26 cellular contexts compared by ENCODE assay signal in the genomic region with DNA sequence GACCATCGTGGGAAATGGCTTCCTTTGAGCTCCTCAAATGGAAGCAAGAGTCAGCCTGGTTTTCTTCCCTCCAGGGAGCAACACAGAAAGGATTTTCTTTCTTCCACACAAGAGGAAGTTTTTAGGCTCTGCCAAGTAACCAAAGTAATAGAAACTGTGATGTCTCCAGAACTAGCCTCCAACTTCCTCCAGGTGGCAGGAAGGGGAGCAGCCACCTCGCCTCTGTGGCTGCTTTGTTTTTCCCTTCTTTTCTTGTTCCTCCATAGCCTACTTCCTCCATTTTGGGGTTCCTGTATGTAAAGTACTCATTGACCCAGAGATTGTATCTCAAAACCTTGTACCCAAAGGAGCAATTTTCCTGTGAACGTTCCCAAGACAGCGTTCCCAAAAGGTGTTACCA. TPM values are rescaled to one million over a fixed set of nuclear protein-coding genes. Genes with fewer than 3 reads are reported as not detected.
DNase-seq lines count a peak whose midpoint lies in the region; ATAC-seq and TF ChIP-seq lines count a peak whose summit lies in the region.
"Had no signal": no experiment of that assay in that cellular context is flagged by ENCODE, and none has a peak within 500 bp of the region (broad histone marks: within the 10 kb centered on the region; RNA-seq: fewer than 3 reads in every experiment).

No MANE protein-coding gene starts in this region.

- no peak overlapping the region for H3K18ac ChIP-seq in trophoblast cell (ENCODE audit: low read length)

- ATAC-seq in HG02884 (IDR thresholded peaks at IDR 0.05; ENCODE audit: unreplicated experiment), result no peak
- no peak for ATAC-seq in GM21528 (IDR thresholded peaks at IDR 0.05; ENCODE audit: low FRiP score, unreplicated experiment)
- ATAC-seq in CD8-positive, alpha-beta T cell, result no peak

- CTCF ChIA-PET in CD8-positive, alpha-beta T cell (lab: Charles Lee), result no interaction called here

- no peaks in the 10 kb centered on the region for H3K27me3 ChIP-seq in trophoblast cell (ENCODE audit: insufficient read depth, low read length)
- no peaks in the 10 kb centered on the region for H3K27me3 ChIP-seq in CD8-positive, alpha-beta T cell (ENCODE audit: insufficient read depth, low read length)
- H3K27me3 ChIP-seq: adrenal gland, sigmoid colon, upper lobe of left lung had no signal

- no CpG with 5 or more reads among the region's 4 CpGs for WGBS in trophoblast cell (ENCODE audit: extremely low coverage, insufficient coverage, insufficient read length)

- no peak overlapping the region for H2AFZ ChIP-seq in trophoblast cell (ENCODE audit: insufficient read depth, low read length, poor library complexity)
- H2AFZ ChIP-seq: parathyroid adenoma had no signal

- no peak overlapping the region for H4K12ac ChIP-seq in trophoblast cell (ENCODE audit: low read depth, low read length)

- TF ChIP-seq CTCF in GM12873 (IDR thresholded peaks at IDR 0.05; ENCODE audit: insufficient read depth, low read depth, low read length, missing control alignments) (peak; percentile 26), NB4 (IDR thresholded peaks at IDR 0.05; ENCODE audit: low read depth, low read length) (no peak)
- TF ChIP-seq CTCF in CD8-positive, alpha-beta T cell (IDR thresholded peaks at IDR 0.05), result no peak

- H3K79me2 ChIP-seq in trophoblast cell (ENCODE audit: control insufficient read depth, insufficient read depth, low read length, poor library complexity), result peaks cover 1% of the 10 kb centered on the region
- H3K79me2 ChIP-seq: parathyroid adenoma had no signal

- peaks cover 2 to 3% of the 10 kb centered on the region in 2 experiments for H3K4me1 ChIP-seq in trophoblast cell (ENCODE audit: control insufficient read depth in 1 of 2, insufficient read depth in 2 of 2, low read length in 2 of 2)
- peaks cover 44% of the 10 kb centered on the region for H3K4me1 ChIP-seq in CD8-positive, alpha-beta T cell (ENCODE audit: insufficient read depth, low read length)
- H3K4me1 ChIP-seq: adrenal gland, parathyroid adenoma had no signal

- H3K36me3 ChIP-seq in trophoblast cell (ENCODE audit: control insufficient read depth in 1 of 2, insufficient read depth in 2 of 2, low read length in 2 of 2), result peaks cover 0 to 2% of the 10 kb centered on the region in 2 experiments
- H3K36me3 ChIP-seq in CD8-positive, alpha-beta T cell (ENCODE audit: insufficient read depth, low read length), result no peaks in the 10 kb centered on the region
- H3K36me3 ChIP-seq: adrenal gland, sigmoid colon, upper lobe of left lung had no signal

- H3K4me2 ChIP-seq in trophoblast cell (ENCODE audit: low read length), result no peak overlapping the region

- no peak overlapping the region for H3K23ac ChIP-seq in trophoblast cell (ENCODE audit: low read length)

- peaks cover 57% of the 10 kb centered on the region for H3K4me1 Mint-ChIP-seq in dendritic cell treated with granulocyte-macrophage colony-stimulating factor and Interleukin-4, amounts not matched to agents 40 ng/mL and 50 ng/mL, for 4 days (ENCODE audit: low read depth)
- H3K4me1 Mint-ChIP-seq in CD8-positive, alpha-beta T cell (ENCODE audit: low read depth), result peaks cover 47% of the 10 kb centered on the region

- DNase-seq in AML-193 (lab: John Stamatoyannopoulos, UW) (peak; percentile 43 to 50), NB4 (ENCODE audit: low read depth) (peak; percentile 37), trophoblast cell (no peak)
- DNase-seq in CD8-positive, alpha-beta T cell, result no peak
- DNase-seq: activated CD4-positive, alpha-beta T cell treated with anti-CD3 and anti-CD28 coated beads, Interleukin-2, amount 50 U/mL, for 48 hours; activated gamma-delta T cell; adrenal gland; C1 segment of cervical spinal cord; dermis blood vessel endothelial cell; foreskin fibroblast; hypothalamus; kidney; mesenchymal stem cell; naive thymus-derived CD4-positive, alpha-beta T cell; NCI-H2029; NCI-H345; sigmoid colon; upper lobe of left lung had no signal

- H2BK120ac ChIP-seq in trophoblast cell (ENCODE audit: insufficient read depth, low read length, poor library complexity), result no peak overlapping the region

- no peak overlapping the region for H4K8ac ChIP-seq in trophoblast cell (ENCODE audit: low read depth, low read length)

- no peaks in the 10 kb centered on the region for H3K9me3 Mint-ChIP-seq in dendritic cell treated with granulocyte-macrophage colony-stimulating factor and Interleukin-4, amounts not matched to agents 40 ng/mL and 50 ng/mL, for 4 days
- H3K9me3 Mint-ChIP-seq in CD8-positive, alpha-beta T cell, result peaks cover 8% of the 10 kb centered on the region

- no peak overlapping the region for H2BK12ac ChIP-seq in trophoblast cell (ENCODE audit: low read length)

- H3K36me3 Mint-ChIP-seq in dendritic cell treated with granulocyte-macrophage colony-stimulating factor and Interleukin-4, amounts not matched to agents 40 ng/mL and 50 ng/mL, for 4 days (ENCODE audit: low read depth), result no peaks in the 10 kb centered on the region
- H3K36me3 Mint-ChIP-seq in CD8-positive, alpha-beta T cell, result peaks cover 4% of the 10 kb centered on the region

- TF ChIP-seq POLR2A in NB4 (IDR thresholded peaks at IDR 0.05; ENCODE audit: extremely low read depth, insufficient read length), result no peak

- no peaks in the 10 kb centered on the region for H3K79me1 ChIP-seq in trophoblast cell (ENCODE audit: low read length)

- no peak overlapping the region for H2BK5ac ChIP-seq in trophoblast cell (ENCODE audit: low read depth, low read length, poor library complexity)

- H3K14ac ChIP-seq in trophoblast cell (ENCODE audit: low read length), result no peak overlapping the region

- intact Hi-C loops in dendritic cell treated with granulocyte-macrophage colony-stimulating factor and Interleukin-4, amounts not matched to agents 40 ng/mL and 50 ng/mL, for 4 days (cut with micrococcal nuclease), result loop anchor here (2.0 to 10.0 kb wide), 3 partner anchors 43 to 133 kb away; a partner anchor contains a TSS
- intact Hi-C loops in CD8-positive, alpha-beta T cell (cut with DNase I, micrococcal nuclease), result no loop called here

- no peak overlapping the region for H3K4me3 ChIP-seq in NB4 (ENCODE audit: low read depth, low read length)
- H3K4me3 ChIP-seq in trophoblast cell (ENCODE audit: low read depth, low read length), result no peak overlapping the region
- no peak overlapping the region for H3K4me3 ChIP-seq in CD8-positive, alpha-beta T cell (ENCODE audit: low read depth, low read length)
- H3K4me3 ChIP-seq: adrenal gland, sigmoid colon, upper lobe of left lung had no signal

- H4K91ac ChIP-seq in trophoblast cell (ENCODE audit: low read depth, low read length), result no peak overlapping the region

- H3K27ac ChIP-seq in trophoblast cell (ENCODE audit: low read depth, low read length), result no peak overlapping the region
- no peak overlapping the region for H3K27ac ChIP-seq in CD8-positive, alpha-beta T cell (ENCODE audit: low read depth, low read length)
- H3K27ac ChIP-seq: adrenal gland, parathyroid adenoma, sigmoid colon had no signal

- peak overlapping the region; percentile 88 for H3K27ac Mint-ChIP-seq in dendritic cell treated with granulocyte-macrophage colony-stimulating factor and Interleukin-4, amounts not matched to agents 40 ng/mL and 50 ng/mL, for 4 days
- no peak overlapping the region for H3K27ac Mint-ChIP-seq in CD8-positive, alpha-beta T cell
- H3K27ac Mint-ChIP-seq: stimulated activated naive CD8-positive, alpha-beta T cell treated with anti-CD3 and anti-CD28 coated beads, Interleukin-15, Interleukin-2, amounts not matched to agents 100 ng/mL and 50 ng/mL, for 24 hours had no signal

- no peak overlapping the region for H3K4ac ChIP-seq in trophoblast cell (ENCODE audit: low read depth, low read length)

- H3K9me3 ChIP-seq in trophoblast cell (ENCODE audit: insufficient read depth, low read depth, low read length), result peaks cover 5% of the 10 kb centered on the region
- H3K9me3 ChIP-seq in CD8-positive, alpha-beta T cell (ENCODE audit: low read length), result no peaks in the 10 kb centered on the region
- H3K9me3 ChIP-seq: adrenal gland, sigmoid colon had no signal

- POLR2A ChIA-PET in CD8-positive, alpha-beta T cell (lab: Charles Lee), result no interaction called here

- H2AK5ac ChIP-seq in trophoblast cell (ENCODE audit: low read length), result no peak overlapping the region

- no peak overlapping the region for H3K4me3 Mint-ChIP-seq in dendritic cell treated with granulocyte-macrophage colony-stimulating factor and Interleukin-4, amounts not matched to agents 40 ng/mL and 50 ng/mL, for 4 days
- no peak overlapping the region for H3K4me3 Mint-ChIP-seq in CD8-positive, alpha-beta T cell
- H3K4me3 Mint-ChIP-seq: stimulated activated naive CD8-positive, alpha-beta T cell treated with anti-CD3 and anti-CD28 coated beads, Interleukin-15, Interleukin-2, amounts not matched to agents 100 ng/mL and 50 ng/mL, for 24 hours had no signal

- no peak overlapping the region for H3K9ac ChIP-seq in trophoblast cell (ENCODE audit: low read length)
- H3K9ac ChIP-seq: parathyroid adenoma had no signal

- peaks cover 7% of the 10 kb centered on the region for H3K27me3 Mint-ChIP-seq in dendritic cell treated with granulocyte-macrophage colony-stimulating factor and Interleukin-4, amounts not matched to agents 40 ng/mL and 50 ng/mL, for 4 days
- no peaks in the 10 kb centered on the region for H3K27me3 Mint-ChIP-seq in CD8-positive, alpha-beta T cell (ENCODE audit: low read depth)
- H3K27me3 Mint-ChIP-seq: stimulated activated naive CD8-positive, alpha-beta T cell treated with anti-CD3 and anti-CD28 coated beads, Interleukin-15, Interleukin-2, amounts not matched to agents 100 ng/mL and 50 ng/mL, for 24 hours had no signal

RNA-seq across cellular contexts. Expression of a gene that starts 32.7 kb away (rescaled TPM):
- not detected in 2 replicates for polyA plus RNA-seq in trophoblast cell (2013)
- total RNA-seq in CD8-positive, alpha-beta T cell, result 10 to 100 TPM in 1 of 2 experiments, 1 to 10 TPM in 1; 7.6 to 10.3 TPM
- total RNA-seq: A172, adrenal gland, dermis blood vessel endothelial cell, H4, sigmoid colon had no signal
- polyA plus RNA-seq: adrenal gland had no signal

Comparison
In these comparisons a context has a peak if more than half of its experiments do, and no peak if none do; other contexts are left out.
1. DNase-seq: peak in AML-193 (2 of 2) and NB4 (single experiment); none in trophoblast cell (0 of 2) and CD8-positive, alpha-beta T cell (0 of 7).